Comparison of ENCODE assay signal across 32 cellular contexts in genomic region chrX:64184396-64184795, GRCh38. TPM values are rescaled to one million over a fixed set of nuclear protein-coding genes. Genes with fewer than 3 reads are reported as not detected.
"Had no signal": no experiment of that assay in that cellular context is flagged by ENCODE, and none has a peak within 500 bp of the region (broad histone marks: within the 10 kb centered on the region; RNA-seq: fewer than 3 reads in every experiment).

No MANE protein-coding gene starts in this region.

- H3K36me3 ChIP-seq: brain microvascular endothelial cell, esophagus muscularis mucosa, gastrocnemius medialis, WERI-Rb-1 had no signal

- H3K9me3 ChIP-seq: esophagus muscularis mucosa, gastrocnemius medialis had no signal

- H3K27ac ChIP-seq: brain microvascular endothelial cell, esophagus muscularis mucosa, foreskin keratinocyte, gastrocnemius medialis, WERI-Rb-1 had no signal

- H3K4me1 Mint-ChIP-seq: activated B cell treated with CpG ODN at 0.5 μM for 24 hours; activated T-helper 17 cell treated with anti-CD3 and anti-CD28 coated beads, Interleukin-2, amount 50 U/mL, for 72 hours; T-helper 17 cell had no signal

- H3K27me3 Mint-ChIP-seq: activated B cell treated with CpG ODN at 0.5 μM for 24 hours; activated CD8-positive, alpha-beta T cell treated with anti-CD3 and anti-CD28 coated beads for 36 hours; activated naive CD8-positive, alpha-beta T cell; activated T-helper 17 cell treated with anti-CD3 and anti-CD28 coated beads, Interleukin-2, amount 50 U/mL, for 72 hours; effector memory CD8-positive, alpha-beta T cell; T-helper 17 cell had no signal

- ATAC-seq: activated CD4-positive, CD25-positive, alpha-beta regulatory T cell treated with anti-CD3 and anti-CD28 coated beads, Interleukin-2, amount 50 U/mL, for 24 hours; activated CD8-positive, alpha-beta T cell treated with anti-CD3 and anti-CD28 coated beads for 36 hours; activated T-cell treated with anti-CD3 and anti-CD28 coated beads, Interleukin-2, amount 50 U/mL, for 4 hours; activated T-helper 17 cell treated with anti-CD3 and anti-CD28 coated beads, Interleukin-2, amount 50 U/mL, for 72 hours; effector memory CD8-positive, alpha-beta T cell; foreskin keratinocyte; gastrocnemius medialis; T-helper 17 cell had no signal

- H3K4me3 ChIP-seq: esophagus muscularis mucosa, gastrocnemius medialis had no signal

- DNase-seq: activated B cell treated with CpG ODN at 0.5 μM for 24 hours; activated CD4-positive, alpha-beta T cell treated with anti-CD3 and anti-CD28 coated beads for 48 hours; activated CD4-positive, alpha-beta T cell treated with anti-CD3 and anti-CD28 coated beads, Interleukin-2, amount 50 U/mL, for 1 hour; activated CD4-positive, alpha-beta T cell treated with anti-CD3 and anti-CD28 coated beads, Interleukin-2, amount 50 U/mL, for 48 hours; activated CD8-positive, alpha-beta memory T cell treated with anti-CD3 and anti-CD28 coated beads for 24 hours; activated CD8-positive, alpha-beta T cell treated with anti-CD3 and anti-CD28 coated beads for 36 hours; activated effector memory CD4-positive, alpha-beta T cell treated with Interleukin-2 at 50 U/mL for 16 hours; activated gamma-delta T cell treated with Interleukin-2 at 50 U/mL for 16 hours; activated naive CD4-positive, alpha-beta T cell treated with anti-CD3 and anti-CD28 coated beads, Interleukin-2, amount 50 U/mL, for 16 hours; activated naive CD4-positive, alpha-beta T cell treated with Interleukin-2 at 50 U/mL for 16 hours; activated T-cell treated with anti-CD3 and anti-CD28 coated beads, Interleukin-2, amount 50 U/mL, for 4 hours; amniotic stem cell; anterior cingulate cortex; brain microvascular endothelial cell; caudate nucleus; cortex of kidney; dermis blood vessel endothelial cell; effector CD4-positive, alpha-beta T cell; effector memory CD8-positive, alpha-beta T cell; erythroblast; foreskin keratinocyte; gastrocnemius medialis; T-helper 1 cell; T-helper 17 cell; T1000; WERI-Rb-1 had no signal

- H3K4me3 Mint-ChIP-seq: activated B cell treated with CpG ODN at 0.5 μM for 24 hours; activated CD8-positive, alpha-beta T cell treated with anti-CD3 and anti-CD28 coated beads for 36 hours; activated naive CD8-positive, alpha-beta T cell; activated T-cell treated with anti-CD3 and anti-CD28 coated beads, Interleukin-2, amount 50 U/mL, for 4 hours; activated T-helper 17 cell treated with anti-CD3 and anti-CD28 coated beads, Interleukin-2, amount 50 U/mL, for 72 hours; effector memory CD8-positive, alpha-beta T cell; T-helper 17 cell; T-helper 2 cell treated with Interferon-gamma antibody and Interleukin-4, amounts not matched to agents 5 μg/mL and 100 μg/mL, for 36 hours had no signal

- H3K27me3 ChIP-seq: brain microvascular endothelial cell, esophagus muscularis mucosa, foreskin keratinocyte, gastrocnemius medialis had no signal

- H3K9me3 Mint-ChIP-seq: activated B cell treated with CpG ODN at 0.5 μM for 24 hours; activated CD8-positive, alpha-beta T cell treated with anti-CD3 and anti-CD28 coated beads for 36 hours; activated T-cell treated with anti-CD3 and anti-CD28 coated beads, Interleukin-2, amount 50 U/mL, for 4 hours; activated T-helper 17 cell treated with anti-CD3 and anti-CD28 coated beads, Interleukin-2, amount 50 U/mL, for 72 hours; effector memory CD8-positive, alpha-beta T cell; T-helper 2 cell treated with Interferon-gamma antibody and Interleukin-4, amounts not matched to agents 5 μg/mL and 100 μg/mL, for 36 hours had no signal

- H3K27ac Mint-ChIP-seq: activated B cell treated with CpG ODN at 0.5 μM for 24 hours; activated CD8-positive, alpha-beta T cell treated with anti-CD3 and anti-CD28 coated beads for 36 hours; activated naive CD8-positive, alpha-beta T cell; activated T-helper 17 cell treated with anti-CD3 and anti-CD28 coated beads, Interleukin-2, amount 50 U/mL, for 72 hours; T-helper 17 cell; T-helper 2 cell treated with Interferon-gamma antibody and Interleukin-4, amounts not matched to agents 5 μg/mL and 100 μg/mL, for 36 hours had no signal

- H3K4me1 ChIP-seq: esophagus muscularis mucosa, foreskin keratinocyte, gastrocnemius medialis had no signal

RNA-seq across cellular contexts. Expression of gene ASB12, which starts 46.0 kb away (rescaled TPM):
- total RNA-seq: activated T-helper 17 cell treated with anti-CD3 and anti-CD28 coated beads, Interleukin-2, amount 50 U/mL, for 72 hours; bronchial epithelial cell; dermis blood vessel endothelial cell; esophagus muscularis mucosa had no signal
- polyA plus RNA-seq: foreskin keratinocyte had no signal
